ENCODE assay signal across 7 cellular contexts in genomic region chr4:108172231-108172779, GRCh38. TPM values are rescaled to one million over a fixed set of nuclear protein-coding genes. Genes with fewer than 3 reads are reported as not detected.
DNase-seq lines count a peak whose midpoint lies in the region; ATAC-seq and TF ChIP-seq lines count a peak whose summit lies in the region.

No MANE protein-coding gene starts in this region.

- peak overlapping the region; percentile 89 for H3K4me2 ChIP-seq in fibroblast of lung (ENCODE audit: extremely low read depth, insufficient read depth, low read length)
- peak overlapping the region; percentile 98 for H3K4me2 ChIP-seq in trophoblast cell (ENCODE audit: low read length)

- H2BK120ac ChIP-seq in trophoblast cell (ENCODE audit: insufficient read depth, low read length, poor library complexity) = peak overlapping the region; percentile 90

- WGBS in trophoblast cell (ENCODE audit: extremely low coverage, insufficient coverage, insufficient read length) = no CpG with 5 or more reads among the region's 47 CpGs

- intact Hi-C loops in head of caudate nucleus (cut with DNase I) = no loop called here
- intact Hi-C loops in posterior vena cava (cut with DNase I) = no loop called here

- H3K4ac ChIP-seq in trophoblast cell (ENCODE audit: low read depth, low read length) = peak overlapping the region; percentile 71

- DNase-seq in activated CD4-positive, CD25-positive, alpha-beta regulatory T cell (lab: John Stamatoyannopoulos, UW) = peak in 3 of 4 experiments; percentile 7 to 37 (median 10)
- DNase-seq in fibroblast of lung (ENCODE audit: low read depth in 2 of 2) = peak; percentile 29 to 48
- no peak for DNase-seq in trophoblast cell
- DNase-seq in head of caudate nucleus = no peak
- DNase-seq in posterior vena cava (ENCODE audit: low spot score) = no peak

- H2BK12ac ChIP-seq in trophoblast cell (ENCODE audit: low read length) = peak overlapping the region; percentile 70

- peak overlapping the region; percentile 89 for H4K91ac ChIP-seq in trophoblast cell (ENCODE audit: low read depth, low read length)

- H3K9ac ChIP-seq in fibroblast of lung (ENCODE audit: insufficient read depth, low read length) (no peak overlapping the region), trophoblast cell (ENCODE audit: low read length) (peak overlapping the region; percentile 44)

- H3K27me3 ChIP-seq in fibroblast of lung (ENCODE audit: control insufficient read depth, insufficient read depth, low read length) = peaks cover 40% of the 10 kb centered on the region
- H3K27me3 ChIP-seq in trophoblast cell (ENCODE audit: insufficient read depth, low read length) = peaks cover 46% of the 10 kb centered on the region

- H3K79me1 ChIP-seq in trophoblast cell (ENCODE audit: low read length) = peaks cover 21% of the 10 kb centered on the region

- H2AFZ ChIP-seq in fibroblast of lung (ENCODE audit: low read length) (peak overlapping the region; percentile 82), trophoblast cell (ENCODE audit: insufficient read depth, low read length, poor library complexity) (peak overlapping the region; percentile 53)

- H3K9me3 ChIP-seq in fibroblast of lung (ENCODE audit: control insufficient read depth, insufficient read depth, low read depth, low read length) = no peaks in the 10 kb centered on the region
- peaks cover 2% of the 10 kb centered on the region for H3K9me3 ChIP-seq in trophoblast cell (ENCODE audit: insufficient read depth, low read depth, low read length)

- H3K27ac ChIP-seq in fibroblast of lung (ENCODE audit: insufficient read depth, low read length) (no peak overlapping the region), trophoblast cell (ENCODE audit: low read depth, low read length) (no peak overlapping the region)

- H2BK5ac ChIP-seq in trophoblast cell (ENCODE audit: low read depth, low read length, poor library complexity) = peak overlapping the region; percentile 22

- no peaks in the 10 kb centered on the region for H4K20me1 ChIP-seq in fibroblast of lung (ENCODE audit: control insufficient read depth, extremely low read depth, insufficient read depth, low read length)

- peak overlapping the region; percentile 81 for H3K14ac ChIP-seq in trophoblast cell (ENCODE audit: low read length)

- peak overlapping the region; percentile 81 for H4K8ac ChIP-seq in trophoblast cell (ENCODE audit: low read depth, low read length)

- H3K4me3 ChIP-seq in fibroblast of lung (replicated peaks in 1 of 4; ENCODE audit: control extremely low read depth in 1 of 4, insufficient read depth in 1 of 4, low read depth in 3 of 4, low read length in 4 of 4) (peak overlapping the region in 3 of 4 experiments; percentile 57 to 63 (median 58)), trophoblast cell (ENCODE audit: low read depth, low read length) (peak overlapping the region; percentile 70)

- H3K79me2 ChIP-seq in fibroblast of lung (ENCODE audit: control insufficient read depth, insufficient read depth, low read length) = no peaks in the 10 kb centered on the region
- H3K79me2 ChIP-seq in trophoblast cell (ENCODE audit: control insufficient read depth, insufficient read depth, low read length, poor library complexity) = peaks cover 6% of the 10 kb centered on the region

- no peak for TF ChIP-seq CTCF in fibroblast of lung (conservative IDR thresholded peaks at IDR 0.05 in 1 of 2, IDR thresholded peaks at IDR 0.05 in 1 of 2; ENCODE audit: low read depth in 1 of 2, low read length in 2 of 2)

- no peaks in the 10 kb centered on the region for H3K4me1 ChIP-seq in fibroblast of lung (ENCODE audit: control insufficient read depth, extremely low read depth, insufficient read depth, low read length)
- H3K4me1 ChIP-seq in trophoblast cell (ENCODE audit: control insufficient read depth in 1 of 2, insufficient read depth in 2 of 2, low read length in 2 of 2) = peaks cover 12 to 16% of the 10 kb centered on the region in 2 experiments

- peak overlapping the region; percentile 83 for H3K18ac ChIP-seq in trophoblast cell (ENCODE audit: low read length)

- H3K23ac ChIP-seq in trophoblast cell (ENCODE audit: low read length) = no peak overlapping the region

- H3K36me3 ChIP-seq in fibroblast of lung (ENCODE audit: control insufficient read depth, insufficient read depth, low read length) (no peaks in the 10 kb centered on the region), trophoblast cell (ENCODE audit: control insufficient read depth in 1 of 2, insufficient read depth in 2 of 2, low read length in 2 of 2) (no peaks in the 10 kb centered on the region)

- H4K12ac ChIP-seq in trophoblast cell (ENCODE audit: low read depth, low read length) = no peak overlapping the region

- ATAC-seq in GM19035 (IDR thresholded peaks at IDR 0.05; ENCODE audit: unreplicated experiment) = peak; percentile 19
- peak; percentile 22 for ATAC-seq in HG03103 (IDR thresholded peaks at IDR 0.05; ENCODE audit: low read depth, unreplicated experiment)

- no peak overlapping the region for H2AK5ac ChIP-seq in trophoblast cell (ENCODE audit: low read length)

RNA-seq across cellular contexts. Expression of gene LEF1, which starts 3.6 kb away (rescaled TPM):
- total RNA-seq in fibroblast of lung (1.3 and 1.8 TPM in 2 replicates), posterior vena cava (1 to 10 TPM; 2.3 to 3.0 TPM)
- 2.6 and 8.8 TPM in 2 replicates for polyA plus RNA-seq in fibroblast of lung
- polyA plus RNA-seq in fibroblast of lung (2012) = 1.9 and 3.4 TPM in 2 replicates
- polyA minus RNA-seq in fibroblast of lung (ENCODE audit: low replicate concordance) = 0.67 and 17.9 TPM in 2 replicates
- 15.9 and 18.3 TPM in 2 replicates for polyA plus RNA-seq in trophoblast cell (2013)

Comparison
In these comparisons a context has a peak if more than half of its experiments do, and no peak if none do; other contexts are left out.
1. DNase-seq: peak in activated CD4-positive, CD25-positive, alpha-beta regulatory T cell (3 of 4) and fibroblast of lung (2 of 2); none in trophoblast cell (0 of 2), head of caudate nucleus (0 of 42) and posterior vena cava (single experiment).